In genomic region chr4:150136481-150136880, GRCh38 we compare ENCODE assay signal across 23 cellular contexts. TPM values are rescaled to one million over a fixed set of nuclear protein-coding genes. Genes with fewer than 3 reads are reported as not detected.
A peak's percentile ranks its signal among the peaks of the same experiment; 100 is the strongest.
DNase-seq lines count a peak whose midpoint lies in the region; ATAC-seq and TF ChIP-seq lines count a peak whose summit lies in the region.
"Had no signal": no experiment of that assay in that cellular context is flagged by ENCODE, and none has a peak within 500 bp of the region (broad histone marks: within the 10 kb centered on the region; RNA-seq: fewer than 3 reads in every experiment).

No MANE protein-coding gene starts in this region.

- no peaks in the 10 kb centered on the region for H3K9me3 ChIP-seq in gastroesophageal sphincter
- H3K9me3 ChIP-seq: breast epithelium, thyroid gland had no signal

- DNase-seq in Daoy (ENCODE audit: low read depth) (peak; percentile 51), amniotic epithelial cell (ENCODE audit: low read depth) (peak; percentile 64), glomerular visceral epithelial cell (ENCODE audit: extremely low spot score) (peak; percentile 67), lower leg skin (ENCODE audit: low spot score in 2 of 2) (no peak), OCI-M2 (lab: John Stamatoyannopoulos, UW; ENCODE audit: unreplicated experiment) (no peak), SW480 (ENCODE audit: low spot score) (no peak)
- peak; percentile 18 for DNase-seq in Jurkat, Clone E6-1 (ENCODE audit: low read depth, low spot score)
- DNase-seq: ACHN; activated CD4-positive, alpha-beta T cell treated with anti-CD3 and anti-CD28 coated beads for 4 hours; activated naive CD8-positive, alpha-beta T cell treated with anti-CD3 and anti-CD28 coated beads for 36 hours; KG1; left colon; midbrain; NCI-H1092 treated with DMSO at 0.1 percent for 48 hours; NCI-H2029; nephron progenitor cell; NK-92 treated with Interleukin-12 subunit alpha and Interleukin-12 subunit beta, amount 100 ng/mL, for 24 hours; RPMI8226; stimulated activated naive CD4-positive, alpha-beta T cell treated with Interleukin-2 at 50 U/mL for 16 hours; thyroid gland had no signal

- no peaks in the 10 kb centered on the region for H3K27me3 ChIP-seq in gastroesophageal sphincter
- H3K27me3 ChIP-seq: breast epithelium, thyroid gland had no signal

- no peaks in the 10 kb centered on the region for H3K36me3 ChIP-seq in gastroesophageal sphincter
- H3K36me3 ChIP-seq: breast epithelium, thyroid gland had no signal

- H3K27ac ChIP-seq in gastroesophageal sphincter = no peak overlapping the region
- H3K27ac ChIP-seq: breast epithelium, thyroid gland had no signal

- no peak for TF ChIP-seq CTCF in gastroesophageal sphincter (IDR thresholded peaks at IDR 0.05)
- TF ChIP-seq CTCF in lower leg skin (IDR thresholded peaks at IDR 0.05) = no peak

- no peak for ATAC-seq in gastroesophageal sphincter
- ATAC-seq: left colon had no signal

- TF ChIP-seq EP300 in gastroesophageal sphincter (IDR thresholded peaks at IDR 0.05) = no peak

- intact Hi-C loops in lower leg skin (cut with DNase I; ENCODE audit: low total_unique reads) = no loop called here

- no peak overlapping the region for H3K4me3 ChIP-seq in Jurkat, Clone E6-1 (ENCODE audit: low read length)
- H3K4me3 ChIP-seq in gastroesophageal sphincter (no peak overlapping the region), lower leg skin (ENCODE audit: low read depth, poor library complexity, severe bottlenecking) (no peak overlapping the region)
- H3K4me3 ChIP-seq: breast epithelium, thyroid gland had no signal

- peaks cover 0 to 43% (median 14%) of the 10 kb centered on the region in 3 donors for H3K4me1 ChIP-seq in gastroesophageal sphincter
- H3K4me1 ChIP-seq: breast epithelium, thyroid gland had no signal

- TF ChIP-seq POLR2A in gastroesophageal sphincter (IDR thresholded peaks at IDR 0.05) (no peak), lower leg skin (IDR thresholded peaks at IDR 0.05) (no peak)

RNA-seq across cellular contexts. Expression of gene DCLK2, which starts 58.2 kb away (rescaled TPM):
- total RNA-seq in Daoy (2014; rRNA removed; shearing (Covaris generic)) = 9.7 and 13.5 TPM in 2 replicates
- polyA plus RNA-seq in Jurkat, Clone E6-1 (2012; ENCODE audit: insufficient read depth, insufficient read length) = 1.4 TPM
- total RNA-seq in gastroesophageal sphincter (10 to 100 TPM; 17.1 to 33.0 (median 19.7) TPM), lower leg skin (1 to 10 TPM in 3 of 4 donors, under 1 TPM in 1; 0.59 to 2.3 (median 1.5) TPM)
- total RNA-seq: activated naive CD8-positive, alpha-beta T cell treated with anti-CD3 and anti-CD28 coated beads for 36 hours had no signal
- polyA plus RNA-seq: CD14-positive monocyte had no signal

Comparison
In these comparisons a context has a peak if more than half of its experiments do, and no peak if none do; other contexts are left out.
1. DNase-seq: peak in Daoy (single experiment), Jurkat, Clone E6-1 (single experiment), amniotic epithelial cell (single experiment) and glomerular visceral epithelial cell (single experiment); none in lower leg skin (0 of 2), OCI-M2 (single experiment) and SW480 (single experiment).